In genomic region chr5:143057580-143057999, GRCh38 we compare ENCODE assay signal across 1 cellular context.
TF ChIP-seq lines count a peak whose summit lies in the region.

No MANE protein-coding gene starts in this region.

TF ChIP-seq in GM12878, 131 proteins besides CTCF, POLR2A, EP300 and RAD21 (continued from another document):
- TF ChIP-seq ZBTB40 (IDR thresholded peaks at IDR 0.05; ENCODE audit: borderline replicate concordance) (no peak), SMAD5 (IDR thresholded peaks at IDR 0.05; ENCODE audit: low read depth) (no peak; the same call in 1 of the 2 replicates)
